8 cellular contexts compared by ENCODE assay signal in the genomic region with DNA sequence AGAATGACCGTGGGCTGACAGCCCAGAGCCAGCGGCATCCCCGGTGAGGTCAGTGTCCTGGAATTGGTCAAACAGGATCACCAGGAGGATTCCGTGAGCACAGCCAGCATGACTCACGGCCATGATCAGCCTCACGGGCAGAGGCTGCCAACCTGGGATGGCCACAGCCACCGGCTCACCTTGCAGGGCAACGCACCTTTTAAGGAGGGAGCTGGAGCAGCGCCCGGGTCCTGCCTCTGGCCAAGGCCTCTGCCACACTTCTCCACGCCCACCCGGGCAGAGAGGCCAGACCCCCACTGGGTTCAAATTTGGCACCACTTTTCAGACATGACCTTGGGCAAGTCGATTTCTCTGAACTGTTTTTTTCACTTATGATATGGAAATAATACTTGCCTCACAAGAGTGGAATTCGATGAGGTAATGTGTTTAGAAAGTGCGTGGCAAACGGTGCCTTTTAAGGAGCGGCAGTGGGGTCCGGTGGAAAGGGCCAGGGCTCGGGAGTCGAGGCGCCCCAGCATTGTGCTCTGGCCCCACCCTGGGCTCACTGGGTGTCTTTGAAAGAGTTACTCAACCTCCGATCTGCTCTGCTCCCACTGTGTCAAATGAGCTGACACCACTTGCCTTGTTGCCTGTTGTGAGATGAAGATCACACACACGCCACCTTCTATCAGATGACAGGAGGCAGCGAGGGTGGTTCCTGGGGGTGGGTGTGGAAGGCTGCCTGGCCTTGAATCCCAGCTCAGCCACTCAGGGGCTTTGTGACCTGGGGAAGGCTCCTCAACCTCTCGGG. TPM values are rescaled to one million over a fixed set of nuclear protein-coding genes. Genes with fewer than 3 reads are reported as not detected.
A peak's percentile ranks its signal among the peaks of the same experiment; 100 is the strongest.
DNase-seq lines count a peak whose midpoint lies in the region; ATAC-seq, FAIRE-seq and TF ChIP-seq lines count a peak whose summit lies in the region.

No MANE protein-coding gene starts in this region.

- ATAC-seq in HG03354 (IDR thresholded peaks at IDR 0.05; ENCODE audit: poor library complexity, severe bottlenecking, unreplicated experiment) (no peak), HG02981 (IDR thresholded peaks at IDR 0.05; ENCODE audit: unreplicated experiment) (no peak)

- peaks cover 9 to 11% of the 10 kb centered on the region in 2 donors for H3K36me3 ChIP-seq in muscle layer of duodenum (ENCODE audit: control insufficient read depth in 1 of 2, insufficient read depth in 2 of 2, low read length in 2 of 2)

- H3K27ac ChIP-seq in AG04450 (ENCODE audit: low read depth, low read length) (peak overlapping the region; percentile 99), muscle layer of duodenum (ENCODE audit: low read length) (peak overlapping the region; percentile 85)

- CTCF ChIA-PET in AG04450 (lab: Charles Lee) = no interaction called here

- H3K27me3 ChIP-seq in AG04450 (ENCODE audit: control insufficient read depth, insufficient read depth, low read length) (no peaks in the 10 kb centered on the region), muscle layer of duodenum (ENCODE audit: low read depth, low read length) (no peaks in the 10 kb centered on the region)

- H3K4me3 ChIP-seq in AG04450 (ENCODE audit: low read depth, low read length) (no peak overlapping the region), muscle layer of duodenum (ENCODE audit: low read depth in 1 of 2, low read length in 2 of 2) (no peak overlapping the region)

- H3K4me1 ChIP-seq in muscle layer of duodenum (ENCODE audit: control insufficient read depth in 1 of 2, insufficient read depth in 2 of 2, low read length in 2 of 2) = peaks cover 7 to 25% of the 10 kb centered on the region in 2 donors

- POLR2A ChIA-PET in AG04450 (lab: Yijun Ruan, JAX) = interaction anchor here (0.7 to 6.9 kb wide), 6 partner anchors 11 to 132 kb away, joined by 3 to 88 read pairs (median 4); partner anchors contain the start of gene MYH9

- TF ChIP-seq CTCF in AG04450 (IDR thresholded peaks at IDR 0.05; ENCODE audit: low read depth, low read length) = no peak

- DNase-seq in AG04450 (ENCODE audit: low read depth, low spot score) (peak; percentile 83), NCI-H2196 treated with DMSO at 0.1 percent for 48 hours (lab: John Stamatoyannopoulos, UW; ENCODE audit: unreplicated experiment) (peak; percentile 60), epidermal melanocyte (ENCODE audit: insufficient read length, low spot score) (peak; percentile 10), GM19239 (ENCODE audit: insufficient read length, low spot score) (no peak), NCI-H1105 treated with DMSO at 0.1 percent for 48 hours (lab: John Stamatoyannopoulos, UW) (no peak)

- H3K9me3 ChIP-seq in AG04450 (ENCODE audit: control insufficient read depth, insufficient read depth, low read length) = peaks cover 5% of the 10 kb centered on the region; the same call in 1 of the 2 replicates
- no peaks in the 10 kb centered on the region for H3K9me3 ChIP-seq in muscle layer of duodenum (ENCODE audit: control insufficient read depth in 1 of 2, low read length in 2 of 2)

- FAIRE-seq in GM19239 (lab: Jason Lieb, UNC) = no peak

RNA-seq across cellular contexts. Expression of gene TXN2, which starts 16.0 kb away (rescaled TPM):
- 157 and 168 TPM in 2 replicates for polyA plus RNA-seq in AG04450 (2011; rRNA removed)
- 88.0 and 98.3 TPM in 2 replicates for polyA minus RNA-seq in AG04450 (2011; rRNA and poly(A)+ RNA removed)

RNA-seq across cellular contexts. Expression of gene FOXRED2, which starts 41.4 kb away (rescaled TPM):
- polyA plus RNA-seq in AG04450 (2011; rRNA removed) = 2.4 and 3.3 TPM in 2 replicates
- polyA minus RNA-seq in AG04450 (2011; rRNA and poly(A)+ RNA removed) = 3.7 and 5.1 TPM in 2 replicates

Comparison
In these comparisons a context has a peak if more than half of its experiments do, and no peak if none do; other contexts are left out.
1. DNase-seq: peak in AG04450 (single experiment), NCI-H2196 treated with DMSO at 0.1 percent for 48 hours (single experiment) and epidermal melanocyte (single experiment); none in GM19239 (single experiment) and NCI-H1105 treated with DMSO at 0.1 percent for 48 hours (single experiment).